Comparison of ENCODE assay signal across 11 cellular contexts in the genomic region with DNA sequence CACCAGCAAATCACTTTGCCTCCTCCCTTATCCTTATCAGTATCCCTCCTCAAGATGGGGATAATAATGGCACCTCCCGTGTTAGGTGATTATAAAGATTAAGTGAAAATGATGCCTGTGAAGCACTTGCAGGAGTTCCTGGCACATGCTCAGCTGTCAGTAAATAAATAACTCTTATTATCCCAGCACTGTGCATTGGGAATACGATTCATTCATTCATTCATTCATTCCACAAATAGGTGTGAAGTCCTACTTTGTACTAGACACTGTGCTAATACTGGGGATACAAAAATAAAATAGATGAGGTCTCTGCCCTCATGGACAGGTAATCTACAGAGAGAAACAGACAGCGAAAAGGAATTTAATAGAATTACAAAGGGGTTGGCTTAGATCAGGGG. TPM values are rescaled to one million over a fixed set of nuclear protein-coding genes. Genes with fewer than 3 reads are reported as not detected.
A peak's percentile ranks its signal among the peaks of the same experiment; 100 is the strongest.
DNase-seq lines count a peak whose midpoint lies in the region; ATAC-seq and TF ChIP-seq lines count a peak whose summit lies in the region.
"Had no signal": no experiment of that assay in that cellular context is flagged by ENCODE, and none has a peak within 500 bp of the region (broad histone marks: within the 10 kb centered on the region; RNA-seq: fewer than 3 reads in every experiment).

No MANE protein-coding gene starts in this region.

- H3K4me3 ChIP-seq in BLaER1 (no peak overlapping the region), HCT116 (replicated peaks in 1 of 2; ENCODE audit: low read depth in 1 of 2, low read length in 2 of 2) (no peak overlapping the region), adipocyte (ENCODE audit: low read length) (peak overlapping the region; percentile 21)

- H4K20me1 ChIP-seq in BLaER1 (peaks cover 58% of the 10 kb centered on the region), HCT116 (ENCODE audit: insufficient read depth) (no peaks in the 10 kb centered on the region)

- no peak overlapping the region for H3K27ac ChIP-seq in BLaER1
- no peak overlapping the region for H3K27ac ChIP-seq in HCT116 (ENCODE audit: low read depth, low read length)
- H3K27ac ChIP-seq: left lung had no signal

- CTCF ChIA-PET in HCT116 (lab: Charles Lee) = no interaction called here

- peaks cover 45 to 63% (median 54%) of the 10 kb centered on the region in 3 donors for H3K4me1 Mint-ChIP-seq in naive B cell

- no peaks in the 10 kb centered on the region for H3K36me3 Mint-ChIP-seq in naive B cell

- no peaks in the 10 kb centered on the region for H3K9me3 ChIP-seq in BLaER1
- no peaks in the 10 kb centered on the region for H3K9me3 ChIP-seq in HCT116 (ENCODE audit: control insufficient read depth in 1 of 2, insufficient read depth in 1 of 2, low read depth in 1 of 2, low read length in 2 of 2)
- no peaks in the 10 kb centered on the region for H3K9me3 ChIP-seq in adipocyte (ENCODE audit: control insufficient read depth, low read length)
- H3K9me3 ChIP-seq: left lung had no signal

- H3K27ac Mint-ChIP-seq in naive B cell = peak overlapping the region in 2 of 6 donors; percentile 74 to 80

- peaks cover 51% of the 10 kb centered on the region for H3K79me2 ChIP-seq in HCT116 (ENCODE audit: insufficient read depth, low read length)

- BruUV-seq in HCT116 (replicated peaks; lab: Mats Ljungman, UMichigan) = no TSS peak

- H3K4me1 ChIP-seq in BLaER1 (peaks cover 38% of the 10 kb centered on the region), HCT116 (ENCODE audit: control insufficient read depth in 1 of 2, insufficient read depth in 2 of 2, low read length in 2 of 2) (peaks cover 12 to 34% of the 10 kb centered on the region in 2 experiments), adipocyte (ENCODE audit: control insufficient read depth, insufficient read depth, low read length) (peaks cover 17% of the 10 kb centered on the region)

- intact Hi-C loops in HCT116 (cut with micrococcal nuclease) = no loop called here

- H3K9me2 ChIP-seq in HCT116 (ENCODE audit: insufficient read depth) = no peaks in the 10 kb centered on the region

- TF ChIP-seq RAD21 in HCT116 (IDR thresholded peaks at IDR 0.05; ENCODE audit: low read depth) = no peak

- H3K27me3 Mint-ChIP-seq in naive B cell = no peaks in the 10 kb centered on the region

- no peak for TF ChIP-seq CTCF in HCT116 (IDR thresholded peaks at IDR 0.05 in 2 of 3, conservative IDR thresholded peaks at IDR 0.05 in 1 of 3; ENCODE audit: borderline replicate concordance in 1 of 3, insufficient read depth in 1 of 3, low read depth in 2 of 3, low read length in 2 of 3)

- RAD21 ChIA-PET in HCT116 (lab: Charles Lee; ENCODE audit: low non-redundant PET in 1 of 2, low total read pairs in 2 of 2, uncharacterized antibody in 2 of 2, unreplicated experiment in 2 of 2) = no interaction called here

- H3K9me3 Mint-ChIP-seq in naive B cell = no peaks in the 10 kb centered on the region

- H3K4me2 ChIP-seq in BLaER1 (peak overlapping the region; percentile 97), HCT116 (ENCODE audit: low read length) (peak overlapping the region; percentile 100; the same call in 1 of the 2 replicates)

- POLR2A ChIA-PET in HCT116 (lab: Charles Lee) = interaction anchor here (1.4 kb wide), 1 partner anchor 28 kb away, joined by 3 read pairs; no protein-coding TSS in a partner anchor

- no peak for TF ChIP-seq POLR2A in HCT116 (IDR thresholded peaks at IDR 0.05; ENCODE audit: borderline replicate concordance, extremely low read depth, insufficient read depth, insufficient read length)

- ATAC-seq in HCT116 (no peak), naive B cell (ENCODE audit: low read depth in 2 of 2) (no peak), GM21367 (IDR thresholded peaks at IDR 0.05; ENCODE audit: unreplicated experiment) (no peak), HG03045 (IDR thresholded peaks at IDR 0.05; ENCODE audit: unreplicated experiment) (no peak)
- ATAC-seq: left lung had no signal

- H2AFZ ChIP-seq in HCT116 (ENCODE audit: low read depth, low read length, poor library complexity, severe bottlenecking) = no peak overlapping the region

- peak overlapping the region; percentile 72 to 95 (median 82) for H3K4me3 Mint-ChIP-seq in naive B cell

- H3K9ac ChIP-seq in BLaER1 (no peak overlapping the region), HCT116 (ENCODE audit: low read length) (no peak overlapping the region), adipocyte (ENCODE audit: low read length) (peak overlapping the region; percentile 5)

- DNase-seq in HCT116 (ENCODE audit: low read depth, low spot score) (no peak), adipocyte (ENCODE audit: low read depth) (no peak), naive B cell (no peak), T-helper 9 cell (no peak)
- no peak for DNase-seq in effector CD4-positive, alpha-beta T cell
- DNase-seq: anterior cingulate cortex, MV-4-11 had no signal

- H3K36me3 ChIP-seq in BLaER1 (peaks cover 24% of the 10 kb centered on the region), HCT116 (ENCODE audit: control insufficient read depth in 1 of 2, insufficient read depth in 2 of 2, low read length in 2 of 2) (no peaks in the 10 kb centered on the region), adipocyte (ENCODE audit: control insufficient read depth, insufficient read depth, low read length, severe bottlenecking) (no peaks in the 10 kb centered on the region)
- H3K36me3 ChIP-seq: left lung had no signal

- no peaks in the 10 kb centered on the region for H3K27me3 ChIP-seq in BLaER1
- no peaks in the 10 kb centered on the region for H3K27me3 ChIP-seq in HCT116 (ENCODE audit: insufficient read depth, low read length)
- H3K27me3 ChIP-seq in adipocyte (replicated peaks; ENCODE audit: control insufficient read depth, insufficient read depth, low read length) = no peaks in the 10 kb centered on the region
- H3K27me3 ChIP-seq: left lung had no signal

TF ChIP-seq in HCT116, 20 proteins besides CTCF, POLR2A, EP300 and RAD21 (continues in another document):
- TF ChIP-seq ZFX (IDR thresholded peaks at IDR 0.05) (no peak), CBX3 (IDR thresholded peaks at IDR 0.05; ENCODE audit: low read depth) (no peak), ATF3 (IDR thresholded peaks at IDR 0.05) (no peak), ZNF274 (IDR thresholded peaks at IDR 0.05; ENCODE audit: low read depth, low read length) (no peak), REST (IDR thresholded peaks at IDR 0.05; ENCODE audit: low read depth) (no peak), EGR1 (IDR thresholded peaks at IDR 0.05; ENCODE audit: low read depth) (no peak), POLR2AphosphoS5 (IDR thresholded peaks at IDR 0.05; ENCODE audit: low read depth, low read length) (no peak), EZH2 (IDR thresholded peaks at IDR 0.05) (no peak)
- TF ChIP-seq, protein P1, sequence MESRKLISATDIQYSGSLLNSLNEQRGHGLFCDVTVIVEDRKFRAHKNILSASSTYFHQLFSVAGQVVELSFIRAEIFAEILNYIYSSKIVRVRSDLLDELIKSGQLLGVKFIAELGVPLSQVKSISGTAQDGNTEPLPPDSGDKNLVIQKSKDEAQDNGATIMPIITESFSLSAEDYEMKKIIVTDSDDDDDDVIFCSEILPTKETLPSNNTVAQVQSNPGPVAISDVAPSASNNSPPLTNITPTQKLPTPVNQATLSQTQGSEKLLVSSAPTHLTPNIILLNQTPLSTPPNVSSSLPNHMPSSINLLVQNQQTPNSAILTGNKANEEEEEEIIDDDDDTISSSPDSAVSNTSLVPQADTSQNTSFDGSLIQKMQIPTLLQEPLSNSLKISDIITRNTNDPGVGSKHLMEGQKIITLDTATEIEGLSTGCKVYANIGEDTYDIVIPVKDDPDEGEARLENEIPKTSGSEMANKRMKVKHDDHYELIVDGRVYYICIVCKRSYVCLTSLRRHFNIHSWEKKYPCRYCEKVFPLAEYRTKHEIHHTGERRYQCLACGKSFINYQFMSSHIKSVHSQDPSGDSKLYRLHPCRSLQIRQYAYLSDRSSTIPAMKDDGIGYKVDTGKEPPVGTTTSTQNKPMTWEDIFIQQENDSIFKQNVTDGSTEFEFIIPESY (IDR thresholded peaks at IDR 0.05; ENCODE audit: extremely low read depth, insufficient replicate concordance, low read length) = no peak

RNA-seq across cellular contexts. Expression of gene XYLT2, which starts 2.0 kb away (rescaled TPM):
- 37.5 TPM for total RNA-seq in HCT116 (2021; ENCODE audit: unreplicated experiment)
- polyA plus RNA-seq in HCT116 (2012) = 30.3 and 34.3 TPM in 2 replicates
- polyA plus RNA-seq in naive B cell (ENCODE audit: low read depth in 6 of 6) = 10 to 100 TPM in 2 of 6 donors, 1 to 10 TPM in 4; 5.7 to 14.0 (median 9.5) TPM

RNA-seq across cellular contexts. Expression of gene MRPL27, which starts 25.1 kb away (rescaled TPM):
- 106 TPM for total RNA-seq in HCT116 (2021; ENCODE audit: unreplicated experiment)
- polyA plus RNA-seq in HCT116 (2012) = 140 and 142 TPM in 2 replicates
- 10 to 100 TPM; 46.6 to 62.9 (median 50.4) TPM for polyA plus RNA-seq in naive B cell (ENCODE audit: low read depth in 6 of 6)

RNA-seq across cellular contexts. Expression of gene EME1, which starts 25.1 kb away (rescaled TPM):
- total RNA-seq in HCT116 (2021; ENCODE audit: unreplicated experiment) = 31.8 TPM
- polyA plus RNA-seq in HCT116 (2012) = 21.1 and 26.1 TPM in 2 replicates
- under 1 TPM in 4 of 6 donors, not detected in 2; 0.36 to 0.87 (median 0.59) TPM for polyA plus RNA-seq in naive B cell (ENCODE audit: low read depth in 6 of 6)

RNA-seq across cellular contexts. Expression of gene LRRC59, which starts 49.4 kb away (rescaled TPM):
- total RNA-seq in HCT116 (2021; ENCODE audit: unreplicated experiment) = 221 TPM
- 180 and 200 TPM in 2 replicates for polyA plus RNA-seq in HCT116 (2012)
- 10 to 100 TPM; 15.4 to 29.2 (median 20.0) TPM for polyA plus RNA-seq in naive B cell (ENCODE audit: low read depth in 6 of 6)
